ENCODE assay signal across 26 cellular contexts in the genomic region with DNA sequence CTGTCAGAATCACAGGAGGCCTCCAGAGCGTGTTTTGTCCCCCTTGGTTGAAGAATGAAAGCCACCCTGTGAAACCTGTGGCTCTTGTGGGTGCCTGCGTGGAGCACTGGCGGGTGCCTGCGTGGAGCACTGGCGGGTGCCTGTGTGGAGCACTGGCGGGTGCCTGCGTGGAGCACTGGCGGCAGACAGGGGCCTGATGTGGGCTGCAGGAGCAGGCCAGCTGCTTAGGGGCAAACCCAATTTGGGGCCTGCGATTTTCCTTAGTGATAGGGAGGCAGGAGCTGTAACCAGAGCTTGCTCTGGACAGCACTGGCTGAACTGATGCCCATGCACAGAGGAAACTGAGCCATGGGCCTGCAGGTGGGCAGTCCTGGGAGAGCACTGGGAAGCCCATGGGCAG.
"Had no signal": no experiment of that assay in that cellular context is flagged by ENCODE, and none has a peak within 500 bp of the region (broad histone marks: within the 10 kb centered on the region; RNA-seq: fewer than 3 reads in every experiment).

No MANE protein-coding gene starts in this region.

- H3K4me1 Mint-ChIP-seq: activated CD4-positive, alpha-beta T cell treated with anti-CD3 and anti-CD28 coated beads for 36 hours; activated CD4-positive, alpha-beta T cell treated with anti-CD3 and anti-CD28 coated beads, Interleukin-2, amount 10 ng/mL, durations not matched to agents 7 days and 5 days; WTC11 had no signal

- H3K4me3 Mint-ChIP-seq: activated CD4-positive, alpha-beta T cell treated with anti-CD3 and anti-CD28 coated beads for 36 hours; activated CD4-positive, alpha-beta T cell treated with anti-CD3 and anti-CD28 coated beads, Interleukin-2, amount 10 ng/mL, durations not matched to agents 7 days and 5 days; activated CD8-positive, alpha-beta T cell treated with anti-CD3 and anti-CD28 coated beads, Interleukin-2, amount 10 ng/mL, durations not matched to agents 7 days and 5 days; activated naive CD4-positive, alpha-beta T cell treated with anti-CD3 and anti-CD28 coated beads for 36 hours; activated T-cell treated with anti-CD3 and anti-CD28 coated beads, Interleukin-2, amount 50 U/mL, for 24 hours; T-helper 1 cell treated with Interleukin-12 subunit alpha and Interleukin-12 subunit beta and Interleukin-4 antibody, amounts not matched to agents 30 μg/mL and 1 μg/mL, for 36 hours; T-helper 2 cell treated with Interferon-gamma antibody and Interleukin-4, amounts not matched to agents 5 μg/mL and 100 μg/mL, for 36 hours; WTC11 had no signal

- H3K27ac Mint-ChIP-seq: activated CD4-positive, alpha-beta T cell treated with anti-CD3 and anti-CD28 coated beads for 36 hours; activated CD4-positive, alpha-beta T cell treated with anti-CD3 and anti-CD28 coated beads, Interleukin-2, amount 10 ng/mL, durations not matched to agents 7 days and 5 days; activated CD8-positive, alpha-beta T cell treated with anti-CD3 and anti-CD28 coated beads, Interleukin-2, amount 10 ng/mL, durations not matched to agents 7 days and 5 days; activated naive CD4-positive, alpha-beta T cell treated with anti-CD3 and anti-CD28 coated beads for 36 hours; activated naive CD4-positive, alpha-beta T cell treated with anti-CD3 and anti-CD28 coated beads, Interleukin-2, amount 50 U/mL, for 72 hours; activated T-cell treated with anti-CD3 and anti-CD28 coated beads, Interleukin-2, amount 50 U/mL, for 24 hours; activated T-helper 2 cell treated with anti-CD3 and anti-CD28 coated beads, Interferon-gamma antibody, Interleukin-2, Interleukin-4, amounts not matched to agents 10 μg/mL and 5 μg/mL and 100 μg/mL, durations not matched to agents 14 hours and 24 hours and 36 hours; T-helper 1 cell treated with Interleukin-12 subunit alpha and Interleukin-12 subunit beta and Interleukin-4 antibody, amounts not matched to agents 30 μg/mL and 1 μg/mL, for 36 hours; T-helper 2 cell treated with Interferon-gamma antibody and Interleukin-4, amounts not matched to agents 5 μg/mL and 100 μg/mL, for 36 hours; WTC11 had no signal

- H3K9me3 Mint-ChIP-seq: activated CD4-positive, alpha-beta T cell treated with anti-CD3 and anti-CD28 coated beads, Interleukin-2, amount 10 ng/mL, durations not matched to agents 7 days and 5 days; activated naive CD4-positive, alpha-beta T cell treated with anti-CD3 and anti-CD28 coated beads for 36 hours; activated naive CD4-positive, alpha-beta T cell treated with anti-CD3 and anti-CD28 coated beads, Interleukin-2, amount 50 U/mL, for 72 hours; activated T-cell treated with anti-CD3 and anti-CD28 coated beads, Interleukin-2, amount 50 U/mL, for 24 hours; activated T-helper 2 cell treated with anti-CD3 and anti-CD28 coated beads, Interferon-gamma antibody, Interleukin-2, Interleukin-4, amounts not matched to agents 10 μg/mL and 5 μg/mL and 100 μg/mL, durations not matched to agents 14 hours and 24 hours and 36 hours; T-helper 1 cell treated with Interleukin-12 subunit alpha and Interleukin-12 subunit beta and Interleukin-4 antibody, amounts not matched to agents 30 μg/mL and 1 μg/mL, for 36 hours; T-helper 2 cell treated with Interferon-gamma antibody and Interleukin-4, amounts not matched to agents 5 μg/mL and 100 μg/mL, for 36 hours; WTC11 had no signal

- H3K36me3 Mint-ChIP-seq: activated naive CD4-positive, alpha-beta T cell treated with anti-CD3 and anti-CD28 coated beads, Interleukin-2, amount 50 U/mL, for 72 hours; WTC11 had no signal

- DNase-seq: activated CD4-positive, alpha-beta T cell treated with anti-CD3 and anti-CD28 coated beads for 36 hours; activated CD4-positive, alpha-beta T cell treated with anti-CD3 and anti-CD28 coated beads, Interleukin-2, amount 10 ng/mL, durations not matched to agents 7 days and 5 days; activated CD4-positive, alpha-beta T cell treated with anti-CD3 and anti-CD28 coated beads, Interleukin-2, amount 50 U/mL, for 48 hours; activated CD8-positive, alpha-beta T cell treated with anti-CD3 and anti-CD28 coated beads, Interleukin-2, amount 10 ng/mL, durations not matched to agents 7 days and 5 days; activated gamma-delta T cell treated with Interleukin-2 at 50 U/mL for 16 hours; activated naive CD4-positive, alpha-beta T cell treated with anti-CD3 and anti-CD28 coated beads for 36 hours; activated T-cell treated with anti-CD3 and anti-CD28 coated beads, Interleukin-2, amount 50 U/mL, for 24 hours; adrenal gland; body of pancreas; Karpas-422; KBM-7; NCI-H1048; NCI-H1436; NCI-H1930; NCI-H2081 treated with DMSO at 0.1 percent for 48 hours; NCI-H82; NK-92 treated with Interleukin-12 subunit alpha and Interleukin-12 subunit beta, amount 100 ng/mL, for 24 hours; PC-3; Peyer's patch; RPMI8226; SIG-M5 had no signal
